30 cellular contexts compared by ENCODE assay signal in genomic region chr4:106422766-106423165, GRCh38. TPM values are rescaled to one million over a fixed set of nuclear protein-coding genes. Genes with fewer than 3 reads are reported as not detected.
"Had no signal": no experiment of that assay in that cellular context is flagged by ENCODE, and none has a peak within 500 bp of the region (broad histone marks: within the 10 kb centered on the region; RNA-seq: fewer than 3 reads in every experiment).

No MANE protein-coding gene starts in this region.

- H3K27ac Mint-ChIP-seq: activated CD8-positive, alpha-beta T cell treated with anti-CD3 and anti-CD28 coated beads, Interleukin-2, amount 10 ng/mL, durations not matched to agents 7 days and 5 days; activated naive CD4-positive, alpha-beta T cell treated with anti-CD3 and anti-CD28 coated beads, Interleukin-2, amount 50 U/mL, for 24 hours; T-helper 2 cell treated with Interferon-gamma antibody and Interleukin-4, amounts not matched to agents 5 μg/mL and 100 μg/mL, for 36 hours had no signal

- H3K9me3 Mint-ChIP-seq: activated naive CD4-positive, alpha-beta T cell treated with anti-CD3 and anti-CD28 coated beads, Interleukin-2, amount 50 U/mL, for 24 hours; T-helper 2 cell treated with Interferon-gamma antibody and Interleukin-4, amounts not matched to agents 5 μg/mL and 100 μg/mL, for 36 hours had no signal

- H3K36me3 Mint-ChIP-seq: activated naive CD4-positive, alpha-beta T cell treated with anti-CD3 and anti-CD28 coated beads, Interleukin-2, amount 50 U/mL, for 24 hours had no signal

- H3K4me1 Mint-ChIP-seq: activated naive CD4-positive, alpha-beta T cell treated with anti-CD3 and anti-CD28 coated beads, Interleukin-2, amount 50 U/mL, for 24 hours had no signal

- DNase-seq: activated CD4-positive, alpha-beta T cell treated with anti-CD3 and anti-CD28 coated beads for 4 hours; activated CD4-positive, alpha-beta T cell treated with anti-CD3 and anti-CD28 coated beads, Interleukin-2, amount 50 U/mL, for 4 hours; activated CD8-positive, alpha-beta memory T cell treated with anti-CD3 and anti-CD28 coated beads, Interleukin-2, amount 50 U/mL, for 48 hours; activated CD8-positive, alpha-beta T cell treated with anti-CD3 and anti-CD28 coated beads, Interleukin-2, amount 10 ng/mL, durations not matched to agents 7 days and 5 days; activated effector memory CD4-positive, alpha-beta T cell treated with Interleukin-2 at 50 U/mL for 16 hours; activated naive CD4-positive, alpha-beta T cell; activated T-cell treated with anti-CD3 and anti-CD28 coated beads, Interleukin-2, amount 50 U/mL, for 1 hour; body of pancreas; central memory CD4-positive, alpha-beta T cell; MG63; MV-4-11; NCI-H1092 treated with DMSO at 0.1 percent for 48 hours; NCI-H1417 treated with DMSO at 0.1 percent for 48 hours; NCI-H1694; NCI-H2029; NCI-H2107; NCI-H2171 treated with DMSO at 0.1 percent for 48 hours; NCI-H226; NCI-H510A; Peyer's patch; Right ventricle myocardium superior; SJCRH30; SW 1271 had no signal

- H3K4me3 ChIP-seq: ascending aorta, body of pancreas, MG63, Peyer's patch, SJCRH30 had no signal

- H3K36me3 ChIP-seq: ascending aorta, MG63, Peyer's patch, SJCRH30 had no signal

- H3K9me3 ChIP-seq: ascending aorta, body of pancreas, MG63, Peyer's patch, SJCRH30 had no signal

- H3K4me3 Mint-ChIP-seq: activated CD8-positive, alpha-beta T cell treated with anti-CD3 and anti-CD28 coated beads, Interleukin-2, amount 10 ng/mL, durations not matched to agents 7 days and 5 days; activated naive CD4-positive, alpha-beta T cell treated with anti-CD3 and anti-CD28 coated beads, Interleukin-2, amount 50 U/mL, for 24 hours; T-helper 2 cell treated with Interferon-gamma antibody and Interleukin-4, amounts not matched to agents 5 μg/mL and 100 μg/mL, for 36 hours had no signal

- H3K27me3 ChIP-seq: ascending aorta, body of pancreas, MG63, Peyer's patch, SJCRH30 had no signal

- H3K4me1 ChIP-seq: ascending aorta, body of pancreas, Peyer's patch had no signal

- H3K27ac ChIP-seq: ascending aorta, body of pancreas, KMS-11, Peyer's patch, RWPE1, SJCRH30 had no signal

RNA-seq across cellular contexts. Expression of gene GIMD1, which starts 54.2 kb away (rescaled TPM):
- total RNA-seq: activated CD8-positive, alpha-beta T cell treated with anti-CD3 and anti-CD28 coated beads, Interleukin-2, amount 10 ng/mL, durations not matched to agents 7 days and 5 days; ascending aorta; body of pancreas; bronchial epithelial cell; Right ventricle myocardium superior; SJCRH30; T-helper 1 cell treated with Interleukin-12 subunit alpha and Interleukin-12 subunit beta and Interleukin-4 antibody, amounts not matched to agents 30 ng/mL and 1 ng/mL, for 36 hours had no signal
